17 cellular contexts compared by ENCODE assay signal in genomic region chr7:117021960-117022359, GRCh38.
"Had no signal": no experiment of that assay in that cellular context is flagged by ENCODE, and none has a peak within 500 bp of the region (broad histone marks: within the 10 kb centered on the region; RNA-seq: fewer than 3 reads in every experiment).

No MANE protein-coding gene starts in this region.

- H2AFZ ChIP-seq: parathyroid adenoma had no signal

- DNase-seq: activated CD4-positive, alpha-beta T cell treated with anti-CD3 and anti-CD28 coated beads, Interleukin-2, amount 50 U/mL, for 1 hour; activated CD4-positive, CD25-positive, alpha-beta regulatory T cell; amniotic stem cell; effector CD4-positive, alpha-beta T cell; foreskin melanocyte; kidney; left ventricle myocardium inferior; mesenchymal stem cell; T-helper 17 cell had no signal

- H3K27ac Mint-ChIP-seq: activated naive CD4-positive, alpha-beta T cell treated with anti-CD3 and anti-CD28 coated beads, Interleukin-2, amount 50 U/mL, for 24 hours; stimulated activated effector memory CD8-positive, alpha-beta T cell treated with anti-CD3 and anti-CD28 coated beads, Interleukin-12 subunit alpha, Interleukin-12 subunit beta, amount 100 ng/mL, for 72 hours; T-helper 17 cell had no signal

- H3K27ac ChIP-seq: left ventricle myocardium inferior, parathyroid adenoma, tibial nerve had no signal

- H3K9me3 ChIP-seq: left ventricle myocardium inferior, right atrium auricular region, tibial nerve had no signal

- ATAC-seq: stimulated activated effector memory CD8-positive, alpha-beta T cell treated with anti-CD3 and anti-CD28 coated beads, Interleukin-12 subunit alpha, Interleukin-12 subunit beta, amount 100 ng/mL, for 72 hours; T-helper 17 cell had no signal

- H3K27me3 Mint-ChIP-seq: activated naive CD4-positive, alpha-beta T cell treated with anti-CD3 and anti-CD28 coated beads, Interleukin-2, amount 50 U/mL, for 24 hours; T-helper 17 cell had no signal

- H3K36me3 ChIP-seq: left ventricle myocardium inferior, right atrium auricular region, tibial nerve had no signal

- FAIRE-seq: colon, kidney, TTC549 had no signal

- H3K27me3 ChIP-seq: right atrium auricular region, tibial nerve had no signal

- H3K36me3 Mint-ChIP-seq: activated naive CD4-positive, alpha-beta T cell treated with anti-CD3 and anti-CD28 coated beads, Interleukin-2, amount 50 U/mL, for 24 hours; stimulated activated effector memory CD8-positive, alpha-beta T cell treated with anti-CD3 and anti-CD28 coated beads, Interleukin-12 subunit alpha, Interleukin-12 subunit beta, amount 100 ng/mL, for 72 hours had no signal

- H3K4me3 Mint-ChIP-seq: activated naive CD4-positive, alpha-beta T cell treated with anti-CD3 and anti-CD28 coated beads, Interleukin-2, amount 50 U/mL, for 24 hours; stimulated activated effector memory CD8-positive, alpha-beta T cell treated with anti-CD3 and anti-CD28 coated beads, Interleukin-12 subunit alpha, Interleukin-12 subunit beta, amount 100 ng/mL, for 72 hours; T-helper 17 cell had no signal

- H3K4me3 ChIP-seq: left ventricle myocardium inferior, right atrium auricular region, tibial nerve had no signal

- H3K9me3 Mint-ChIP-seq: activated naive CD4-positive, alpha-beta T cell treated with anti-CD3 and anti-CD28 coated beads, Interleukin-2, amount 50 U/mL, for 24 hours; neural crest cell; stimulated activated effector memory CD8-positive, alpha-beta T cell treated with anti-CD3 and anti-CD28 coated beads, Interleukin-12 subunit alpha, Interleukin-12 subunit beta, amount 100 ng/mL, for 72 hours had no signal
